Comparison of ENCODE assay signal across 1 cellular context in the genomic region with DNA sequence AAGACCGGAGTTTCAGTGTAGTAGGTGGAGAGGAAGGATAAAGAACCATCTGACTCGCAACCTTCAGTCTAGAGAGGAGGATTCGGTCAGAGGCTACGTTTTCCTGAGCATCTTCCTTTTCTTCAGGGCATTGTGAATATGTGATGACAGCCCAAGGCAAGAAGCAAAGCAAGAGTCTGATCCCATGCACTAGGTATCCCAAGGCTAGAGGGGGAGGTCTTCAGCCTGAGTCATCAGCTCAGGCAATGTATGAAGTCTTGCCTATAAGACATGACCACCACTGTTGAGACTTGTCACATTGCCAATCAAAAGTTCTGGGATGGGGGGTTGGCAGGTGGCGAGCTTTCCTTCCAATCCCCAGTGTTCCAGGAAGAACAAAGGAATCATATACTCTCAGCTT.
TF ChIP-seq lines count a peak whose summit lies in the region.

No MANE protein-coding gene starts in this region.

TF ChIP-seq in GM23338, 12 proteins besides CTCF, POLR2A, EP300 and RAD21 (continued from another document):
- TF ChIP-seq, protein P1, sequence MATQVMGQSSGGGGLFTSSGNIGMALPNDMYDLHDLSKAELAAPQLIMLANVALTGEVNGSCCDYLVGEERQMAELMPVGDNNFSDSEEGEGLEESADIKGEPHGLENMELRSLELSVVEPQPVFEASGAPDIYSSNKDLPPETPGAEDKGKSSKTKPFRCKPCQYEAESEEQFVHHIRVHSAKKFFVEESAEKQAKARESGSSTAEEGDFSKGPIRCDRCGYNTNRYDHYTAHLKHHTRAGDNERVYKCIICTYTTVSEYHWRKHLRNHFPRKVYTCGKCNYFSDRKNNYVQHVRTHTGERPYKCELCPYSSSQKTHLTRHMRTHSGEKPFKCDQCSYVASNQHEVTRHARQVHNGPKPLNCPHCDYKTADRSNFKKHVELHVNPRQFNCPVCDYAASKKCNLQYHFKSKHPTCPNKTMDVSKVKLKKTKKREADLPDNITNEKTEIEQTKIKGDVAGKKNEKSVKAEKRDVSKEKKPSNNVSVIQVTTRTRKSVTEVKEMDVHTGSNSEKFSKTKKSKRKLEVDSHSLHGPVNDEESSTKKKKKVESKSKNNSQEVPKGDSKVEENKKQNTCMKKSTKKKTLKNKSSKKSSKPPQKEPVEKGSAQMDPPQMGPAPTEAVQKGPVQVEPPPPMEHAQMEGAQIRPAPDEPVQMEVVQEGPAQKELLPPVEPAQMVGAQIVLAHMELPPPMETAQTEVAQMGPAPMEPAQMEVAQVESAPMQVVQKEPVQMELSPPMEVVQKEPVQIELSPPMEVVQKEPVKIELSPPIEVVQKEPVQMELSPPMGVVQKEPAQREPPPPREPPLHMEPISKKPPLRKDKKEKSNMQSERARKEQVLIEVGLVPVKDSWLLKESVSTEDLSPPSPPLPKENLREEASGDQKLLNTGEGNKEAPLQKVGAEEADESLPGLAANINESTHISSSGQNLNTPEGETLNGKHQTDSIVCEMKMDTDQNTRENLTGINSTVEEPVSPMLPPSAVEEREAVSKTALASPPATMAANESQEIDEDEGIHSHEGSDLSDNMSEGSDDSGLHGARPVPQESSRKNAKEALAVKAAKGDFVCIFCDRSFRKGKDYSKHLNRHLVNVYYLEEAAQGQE (IDR thresholded peaks at IDR 0.05; ENCODE audit: unreplicated experiment), result no peak
- no peak for TF ChIP-seq NANOG (IDR thresholded peaks at IDR 0.05; ENCODE audit: borderline replicate concordance)
- no peak for TF ChIP-seq CREB1 (CRISPR knock-in tag; IDR thresholded peaks at IDR 0.05; ENCODE audit: low read depth)
- TF ChIP-seq ZNF331 (CRISPR knock-in tag; IDR thresholded peaks at IDR 0.05; ENCODE audit: low read depth), result no peak
- TF ChIP-seq, protein P2, sequence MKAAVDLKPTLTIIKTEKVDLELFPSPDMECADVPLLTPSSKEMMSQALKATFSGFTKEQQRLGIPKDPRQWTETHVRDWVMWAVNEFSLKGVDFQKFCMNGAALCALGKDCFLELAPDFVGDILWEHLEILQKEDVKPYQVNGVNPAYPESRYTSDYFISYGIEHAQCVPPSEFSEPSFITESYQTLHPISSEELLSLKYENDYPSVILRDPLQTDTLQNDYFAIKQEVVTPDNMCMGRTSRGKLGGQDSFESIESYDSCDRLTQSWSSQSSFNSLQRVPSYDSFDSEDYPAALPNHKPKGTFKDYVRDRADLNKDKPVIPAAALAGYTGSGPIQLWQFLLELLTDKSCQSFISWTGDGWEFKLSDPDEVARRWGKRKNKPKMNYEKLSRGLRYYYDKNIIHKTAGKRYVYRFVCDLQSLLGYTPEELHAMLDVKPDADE (IDR thresholded peaks at IDR 0.05), result no peak
- TF ChIP-seq ZNF114 (CRISPR knock-in tag; IDR thresholded peaks at IDR 0.05), result no peak
- TF ChIP-seq, protein P3, sequence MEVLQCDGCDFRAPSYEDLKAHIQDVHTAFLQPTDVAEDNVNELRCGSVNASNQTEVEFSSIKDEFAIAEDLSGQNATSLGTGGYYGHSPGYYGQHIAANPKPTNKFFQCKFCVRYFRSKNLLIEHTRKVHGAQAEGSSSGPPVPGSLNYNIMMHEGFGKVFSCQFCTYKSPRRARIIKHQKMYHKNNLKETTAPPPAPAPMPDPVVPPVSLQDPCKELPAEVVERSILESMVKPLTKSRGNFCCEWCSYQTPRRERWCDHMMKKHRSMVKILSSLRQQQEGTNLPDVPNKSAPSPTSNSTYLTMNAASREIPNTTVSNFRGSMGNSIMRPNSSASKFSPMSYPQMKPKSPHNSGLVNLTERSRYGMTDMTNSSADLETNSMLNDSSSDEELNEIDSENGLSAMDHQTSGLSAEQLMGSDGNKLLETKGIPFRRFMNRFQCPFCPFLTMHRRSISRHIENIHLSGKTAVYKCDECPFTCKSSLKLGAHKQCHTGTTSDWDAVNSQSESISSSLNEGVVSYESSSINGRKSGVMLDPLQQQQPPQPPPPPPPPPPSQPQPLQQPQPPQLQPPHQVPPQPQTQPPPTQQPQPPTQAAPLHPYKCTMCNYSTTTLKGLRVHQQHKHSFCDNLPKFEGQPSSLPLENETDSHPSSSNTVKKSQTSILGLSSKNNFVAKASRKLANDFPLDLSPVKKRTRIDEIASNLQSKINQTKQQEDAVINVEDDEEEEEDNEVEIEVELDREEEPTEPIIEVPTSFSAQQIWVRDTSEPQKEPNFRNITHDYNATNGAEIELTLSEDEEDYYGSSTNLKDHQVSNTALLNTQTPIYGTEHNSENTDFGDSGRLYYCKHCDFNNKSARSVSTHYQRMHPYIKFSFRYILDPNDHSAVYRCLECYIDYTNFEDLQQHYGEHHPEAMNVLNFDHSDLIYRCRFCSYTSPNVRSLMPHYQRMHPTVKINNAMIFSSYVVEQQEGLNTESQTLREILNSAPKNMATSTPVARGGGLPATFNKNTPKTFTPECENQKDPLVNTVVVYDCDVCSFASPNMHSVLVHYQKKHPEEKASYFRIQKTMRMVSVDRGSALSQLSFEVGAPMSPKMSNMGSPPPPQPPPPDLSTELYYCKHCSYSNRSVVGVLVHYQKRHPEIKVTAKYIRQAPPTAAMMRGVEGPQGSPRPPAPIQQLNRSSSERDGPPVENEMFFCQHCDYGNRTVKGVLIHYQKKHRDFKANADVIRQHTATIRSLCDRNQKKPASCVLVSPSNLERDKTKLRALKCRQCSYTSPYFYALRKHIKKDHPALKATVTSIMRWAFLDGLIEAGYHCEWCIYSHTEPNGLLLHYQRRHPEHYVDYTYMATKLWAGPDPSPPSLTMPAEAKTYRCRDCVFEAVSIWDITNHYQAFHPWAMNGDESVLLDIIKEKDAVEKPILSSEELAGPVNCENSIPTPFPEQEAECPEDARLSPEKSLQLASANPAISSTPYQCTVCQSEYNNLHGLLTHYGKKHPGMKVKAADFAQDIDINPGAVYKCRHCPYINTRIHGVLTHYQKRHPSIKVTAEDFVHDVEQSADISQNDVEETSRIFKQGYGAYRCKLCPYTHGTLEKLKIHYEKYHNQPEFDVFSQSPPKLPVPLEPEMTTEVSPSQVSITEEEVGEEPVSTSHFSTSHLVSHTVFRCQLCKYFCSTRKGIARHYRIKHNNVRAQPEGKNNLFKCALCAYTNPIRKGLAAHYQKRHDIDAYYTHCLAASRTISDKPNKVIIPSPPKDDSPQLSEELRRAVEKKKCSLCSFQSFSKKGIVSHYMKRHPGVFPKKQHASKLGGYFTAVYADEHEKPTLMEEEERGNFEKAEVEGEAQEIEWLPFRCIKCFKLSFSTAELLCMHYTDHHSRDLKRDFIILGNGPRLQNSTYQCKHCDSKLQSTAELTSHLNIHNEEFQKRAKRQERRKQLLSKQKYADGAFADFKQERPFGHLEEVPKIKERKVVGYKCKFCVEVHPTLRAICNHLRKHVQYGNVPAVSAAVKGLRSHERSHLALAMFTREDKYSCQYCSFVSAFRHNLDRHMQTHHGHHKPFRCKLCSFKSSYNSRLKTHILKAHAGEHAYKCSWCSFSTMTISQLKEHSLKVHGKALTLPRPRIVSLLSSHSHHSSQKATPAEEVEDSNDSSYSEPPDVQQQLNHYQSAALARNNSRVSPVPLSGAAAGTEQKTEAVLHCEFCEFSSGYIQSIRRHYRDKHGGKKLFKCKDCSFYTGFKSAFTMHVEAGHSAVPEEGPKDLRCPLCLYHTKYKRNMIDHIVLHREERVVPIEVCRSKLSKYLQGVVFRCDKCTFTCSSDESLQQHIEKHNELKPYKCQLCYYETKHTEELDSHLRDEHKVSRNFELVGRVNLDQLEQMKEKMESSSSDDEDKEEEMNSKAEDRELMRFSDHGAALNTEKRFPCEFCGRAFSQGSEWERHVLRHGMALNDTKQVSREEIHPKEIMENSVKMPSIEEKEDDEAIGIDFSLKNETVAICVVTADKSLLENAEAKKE (CRISPR knock-in tag; IDR thresholded peaks at IDR 0.05), result no peak
- no peak for TF ChIP-seq POLR2AphosphoS5 (IDR thresholded peaks at IDR 0.05; ENCODE audit: low read depth)
- no peak for TF ChIP-seq EZH2phosphoT487 (IDR thresholded peaks at IDR 0.05; ENCODE audit: unreplicated experiment)
- no peak for TF ChIP-seq JUNB (IDR thresholded peaks at IDR 0.05; ENCODE audit: unreplicated experiment)
- TF ChIP-seq STAT1 (IDR thresholded peaks at IDR 0.05; ENCODE audit: unreplicated experiment), result no peak
